Comparison of ENCODE assay signal across 13 cellular contexts in genomic region chr10:51397695-51398094, GRCh38.
DNase-seq lines count a peak whose midpoint lies in the region; ATAC-seq and TF ChIP-seq lines count a peak whose summit lies in the region.
"Had no signal": no experiment of that assay in that cellular context is flagged by ENCODE, and none has a peak within 500 bp of the region (broad histone marks: within the 10 kb centered on the region; RNA-seq: fewer than 3 reads in every experiment).

No MANE protein-coding gene starts in this region.

- intact Hi-C loops in vagina (cut with DNase I): no loop called here

- no peaks in the 10 kb centered on the region for H3K27me3 ChIP-seq in vagina

- TF ChIP-seq CTCF in vagina (IDR thresholded peaks at IDR 0.05): no peak

- no peaks in the 10 kb centered on the region for H3K36me3 ChIP-seq in vagina

- H3K9me3 ChIP-seq in vagina: no peaks in the 10 kb centered on the region

- no peak overlapping the region for H3K4me3 ChIP-seq in vagina

- peaks cover 26% of the 10 kb centered on the region for H3K4me1 ChIP-seq in vagina

- TF ChIP-seq POLR2A in vagina (IDR thresholded peaks at IDR 0.05): no peak

- DNase-seq in SIG-M5 treated with dmso at 0.1 percent for 504 hours (lab: John Stamatoyannopoulos, UW; ENCODE audit: unreplicated experiment): peak; percentile 1
- no peak for DNase-seq in SIG-M5 (lab: John Stamatoyannopoulos, UW)
- DNase-seq in cerebellum (ENCODE audit: low spot score): peak; percentile 9
- DNase-seq in kidney tubule cell (ENCODE audit: low spot score): peak; percentile 80
- DNase-seq in vagina (ENCODE audit: extremely low spot score in 2 of 2): no peak
- DNase-seq in NCI-H1105 treated with DMSO at 0.1 percent for 48 hours (lab: John Stamatoyannopoulos, UW): no peak
- no peak for DNase-seq in activated naive CD4-positive, alpha-beta T cell treated with Interleukin-2 at 50 U/mL for 16 hours
- DNase-seq: activated CD8-positive, alpha-beta memory T cell treated with anti-CD3 and anti-CD28 coated beads, Interleukin-2, amount 50 U/mL, for 4 hours; effector CD8-positive, alpha-beta T cell; H9 had no signal

- no peak for ATAC-seq in HG03025 (IDR thresholded peaks at IDR 0.05; ENCODE audit: low FRiP score, unreplicated experiment)

- peak overlapping the region; percentile 17 for H3K27ac ChIP-seq in vagina
- H3K27ac ChIP-seq: 22Rv1, KMS-11 had no signal

Comparison
In these comparisons a context has a peak if more than half of its experiments do, and no peak if none do; other contexts are left out.
1. DNase-seq: peak in SIG-M5 treated with dmso at 0.1 percent for 504 hours (single experiment), cerebellum (single experiment) and kidney tubule cell (single experiment); none in SIG-M5 (single experiment), vagina (0 of 2), NCI-H1105 treated with DMSO at 0.1 percent for 48 hours (single experiment) and activated naive CD4-positive, alpha-beta T cell treated with Interleukin-2 at 50 U/mL for 16 hours (single experiment).